ENCODE assay signal across 9 cellular contexts in genomic region chr3:184568918-184569829, GRCh38. TPM values are rescaled to one million over a fixed set of nuclear protein-coding genes. Genes with fewer than 3 reads are reported as not detected.
DNase-seq lines count a peak whose midpoint lies in the region; ATAC-seq and TF ChIP-seq lines count a peak whose summit lies in the region.
"Had no signal": no experiment of that assay in that cellular context is flagged by ENCODE, and none has a peak within 500 bp of the region (broad histone marks: within the 10 kb centered on the region; RNA-seq: fewer than 3 reads in every experiment).

No MANE protein-coding gene starts in this region.

- H3K4me3 ChIP-seq in brain microvascular endothelial cell (ENCODE audit: low read depth, low read length) (peak overlapping the region; percentile 53), iPS-11a (ENCODE audit: low read depth, low read length) (peak overlapping the region; percentile 45), psoas muscle (peak overlapping the region; percentile 66)

- TF ChIP-seq CTCF in brain microvascular endothelial cell (IDR thresholded peaks at IDR 0.05; ENCODE audit: low read depth, low read length, missing control alignments), result no peak
- TF ChIP-seq CTCF in psoas muscle (IDR thresholded peaks at IDR 0.05), result no peak

- H3K36me3 ChIP-seq in brain microvascular endothelial cell (replicated peaks) (no peaks in the 10 kb centered on the region), psoas muscle (ENCODE audit: insufficient read depth in 1 of 2, low read depth in 1 of 2) (no peaks in the 10 kb centered on the region)

- WGBS in psoas muscle, 3 donors, result 6 to 8% (median 6%) methylated on average over 24 to 68 of the region's 68 CpGs

- TF ChIP-seq POLR2A in erythroblast (IDR thresholded peaks at IDR 0.05; ENCODE audit: low read length), result no peak

- no peaks in the 10 kb centered on the region for H3K4me1 ChIP-seq in psoas muscle

- no peaks in the 10 kb centered on the region for H3K9me3 ChIP-seq in psoas muscle

- H3K27me3 ChIP-seq in brain microvascular endothelial cell (replicated peaks) (no peaks in the 10 kb centered on the region), psoas muscle (ENCODE audit: insufficient read depth in 3 of 3, low read length in 2 of 3) (peaks cover 0 to 16% (median 4%) of the 10 kb centered on the region in 3 donors)

- DNase-seq in NCI-H2081 (lab: John Stamatoyannopoulos, UW) (peak; percentile 23 to 36), NCI-H2081 treated with DMSO at 0.1 percent for 48 hours (lab: John Stamatoyannopoulos, UW) (no peak), NCI-H69 (lab: John Stamatoyannopoulos, UW) (peak; percentile 73), brain microvascular endothelial cell (peak; percentile 75), psoas muscle (peak; percentile 77 to 87), erythroblast (lab: John Stamatoyannopoulos, UW) (no peak)
- DNase-seq: DND-41 had no signal

- intact Hi-C loops in psoas muscle (cut with DNase I), result loop anchor here in 1 of 2 donors (5.0 kb wide), 1 partner anchor 88 kb away; no protein-coding TSS in a partner anchor

- ATAC-seq in psoas muscle (peak; percentile 51 to 82 (median 70)), GM18520 (IDR thresholded peaks at IDR 0.05; ENCODE audit: unreplicated experiment) (no peak)

- H3K27ac ChIP-seq in brain microvascular endothelial cell (no peak overlapping the region), psoas muscle (no peak overlapping the region)

- in situ Hi-C loops in brain microvascular endothelial cell (cut with HindIII; ENCODE audit: low pct_ligation_motif_present, low sequenced_read_pairs), result no loop called here

RNA-seq across cellular contexts. Expression of gene EPHB3, which starts 7.6 kb away (rescaled TPM):
- total RNA-seq in psoas muscle, result 1 to 10 TPM in 2 of 4 donors, under 1 TPM in 2; 0.34 to 1.6 (median 0.92) TPM
- under 1 TPM; 0.08 to 0.69 (median 0.36) TPM for polyA plus RNA-seq in psoas muscle

Comparison
In these comparisons a context has a peak if more than half of its experiments do, and no peak if none do; other contexts are left out.
1. DNase-seq: peak in NCI-H2081 (2 of 2), NCI-H69 (single experiment), brain microvascular endothelial cell (single experiment) and psoas muscle (2 of 2); none in NCI-H2081 treated with DMSO at 0.1 percent for 48 hours (single experiment) and erythroblast (0 of 2).
2. Peak in every context shown above with its lines, with median percentiles within 50 percentile points of each other: H3K4me3 ChIP-seq.